ENCODE assay signal across 1 cellular context in genomic region chr1:11099310-11100148, GRCh38.
TF ChIP-seq lines count a peak whose summit lies in the region.

EXOSC10 (minus strand) TSS chr1:11099869; CDS start chr1:11099831, 38 bp downstream.

TF ChIP-seq in HepG2, 621 proteins besides CTCF, POLR2A, EP300 and RAD21 (continued from another document and continues in another):
- TF ChIP-seq HNRNPUL1 (IDR thresholded peaks at IDR 0.05; ENCODE audit: low read depth, low read length) (no peak), PCBP2 (optimal IDR thresholded peaks at IDR 0.05; ENCODE audit: low read depth, low read length, poor library complexity, severe bottlenecking) (no peak), ZNF563 (CRISPR knock-in tag; IDR thresholded peaks at IDR 0.05) (no peak), MATR3 (CRISPR knock-in tag; IDR thresholded peaks at IDR 0.05) (no peak), NFIB (CRISPR knock-in tag; IDR thresholded peaks at IDR 0.05; ENCODE audit: borderline replicate concordance) (no peak), HNF1B (CRISPR knock-in tag; IDR thresholded peaks at IDR 0.05) (no peak; the same call in 1 of the 2 replicates), ZNF546 (CRISPR knock-in tag; conservative IDR thresholded peaks at IDR 0.05) (no peak), RNF219 (CRISPR knock-in tag; IDR thresholded peaks at IDR 0.05) (no peak), KDM1A (CRISPR knock-in tag; IDR thresholded peaks at IDR 0.05) (no peak), NFE2 (CRISPR knock-in tag; IDR thresholded peaks at IDR 0.05) (no peak), ATF2 (CRISPR knock-in tag; IDR thresholded peaks at IDR 0.05) (0 out of 2 replicates have a peak, but pooled peaks have one; percentile 22), CENPT (CRISPR knock-in tag; IDR thresholded peaks at IDR 0.05; ENCODE audit: low read depth) (no peak), TAF15 (IDR thresholded peaks at IDR 0.05; ENCODE audit: low read depth, low read length, poor library complexity, severe bottlenecking) (no peak), ZNF225 (CRISPR knock-in tag; IDR thresholded peaks at IDR 0.05) (no peak; the same call in 1 of the 2 replicates), KLF6 (CRISPR knock-in tag; IDR thresholded peaks at IDR 0.05) (no peak), ZNF609 (CRISPR knock-in tag; IDR thresholded peaks at IDR 0.05; ENCODE audit: borderline replicate concordance) (0 out of 2 replicates have a peak, but pooled peaks have one; percentile 34), PPARG (CRISPR knock-in tag; conservative IDR thresholded peaks at IDR 0.05) (no peak), CHCHD3 (CRISPR knock-in tag; IDR thresholded peaks at IDR 0.05) (no peak), SMAD3 (CRISPR knock-in tag; IDR thresholded peaks at IDR 0.05) (peak; percentile 44; the same call in 1 of the 2 replicates), MYNN (CRISPR knock-in tag; IDR thresholded peaks at IDR 0.05; ENCODE audit: low read depth) (no peak; the same call in 1 of the 2 replicates), ZNF18 (CRISPR knock-in tag; IDR thresholded peaks at IDR 0.05; ENCODE audit: insufficient replicate concordance) (no peak), IKZF5 (CRISPR knock-in tag; IDR thresholded peaks at IDR 0.05) (no peak), SIN3B (IDR thresholded peaks at IDR 0.05; ENCODE audit: low read length) (peak; percentile 90), ZNF3 (CRISPR knock-in tag; IDR thresholded peaks at IDR 0.05) (no peak), ZNF577 (CRISPR knock-in tag; IDR thresholded peaks at IDR 0.05; ENCODE audit: borderline replicate concordance, low read depth) (no peak), KMT2A (CRISPR knock-in tag; IDR thresholded peaks at IDR 0.05) (peak; percentile 96), IRF2 (CRISPR knock-in tag; IDR thresholded peaks at IDR 0.05) (0 out of 2 replicates have a peak, but pooled peaks have one; percentile 12)
- TF ChIP-seq, protein P1, sequence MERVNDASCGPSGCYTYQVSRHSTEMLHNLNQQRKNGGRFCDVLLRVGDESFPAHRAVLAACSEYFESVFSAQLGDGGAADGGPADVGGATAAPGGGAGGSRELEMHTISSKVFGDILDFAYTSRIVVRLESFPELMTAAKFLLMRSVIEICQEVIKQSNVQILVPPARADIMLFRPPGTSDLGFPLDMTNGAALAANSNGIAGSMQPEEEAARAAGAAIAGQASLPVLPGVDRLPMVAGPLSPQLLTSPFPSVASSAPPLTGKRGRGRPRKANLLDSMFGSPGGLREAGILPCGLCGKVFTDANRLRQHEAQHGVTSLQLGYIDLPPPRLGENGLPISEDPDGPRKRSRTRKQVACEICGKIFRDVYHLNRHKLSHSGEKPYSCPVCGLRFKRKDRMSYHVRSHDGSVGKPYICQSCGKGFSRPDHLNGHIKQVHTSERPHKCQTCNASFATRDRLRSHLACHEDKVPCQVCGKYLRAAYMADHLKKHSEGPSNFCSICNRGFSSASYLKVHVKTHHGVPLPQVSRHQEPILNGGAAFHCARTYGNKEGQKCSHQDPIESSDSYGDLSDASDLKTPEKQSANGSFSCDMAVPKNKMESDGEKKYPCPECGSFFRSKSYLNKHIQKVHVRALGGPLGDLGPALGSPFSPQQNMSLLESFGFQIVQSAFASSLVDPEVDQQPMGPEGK (CRISPR knock-in tag; IDR thresholded peaks at IDR 0.05): peak; percentile 92
- TF ChIP-seq, protein P2, sequence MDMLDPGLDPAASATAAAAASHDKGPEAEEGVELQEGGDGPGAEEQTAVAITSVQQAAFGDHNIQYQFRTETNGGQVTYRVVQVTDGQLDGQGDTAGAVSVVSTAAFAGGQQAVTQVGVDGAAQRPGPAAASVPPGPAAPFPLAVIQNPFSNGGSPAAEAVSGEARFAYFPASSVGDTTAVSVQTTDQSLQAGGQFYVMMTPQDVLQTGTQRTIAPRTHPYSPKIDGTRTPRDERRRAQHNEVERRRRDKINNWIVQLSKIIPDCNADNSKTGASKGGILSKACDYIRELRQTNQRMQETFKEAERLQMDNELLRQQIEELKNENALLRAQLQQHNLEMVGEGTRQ (IDR thresholded peaks at IDR 0.05; ENCODE audit: low read depth, low read length): no peak
- TF ChIP-seq, protein P2 (CRISPR knock-in tag; IDR thresholded peaks at IDR 0.05; ENCODE audit: borderline replicate concordance): no peak
- TF ChIP-seq, protein P3, sequence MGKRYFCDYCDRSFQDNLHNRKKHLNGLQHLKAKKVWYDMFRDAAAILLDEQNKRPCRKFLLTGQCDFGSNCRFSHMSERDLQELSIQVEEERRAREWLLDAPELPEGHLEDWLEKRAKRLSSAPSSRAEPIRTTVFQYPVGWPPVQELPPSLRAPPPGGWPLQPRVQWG (CRISPR knock-in tag; IDR thresholded peaks at IDR 0.05; ENCODE audit: borderline replicate concordance, low read depth): no peak
- TF ChIP-seq, protein P4, sequence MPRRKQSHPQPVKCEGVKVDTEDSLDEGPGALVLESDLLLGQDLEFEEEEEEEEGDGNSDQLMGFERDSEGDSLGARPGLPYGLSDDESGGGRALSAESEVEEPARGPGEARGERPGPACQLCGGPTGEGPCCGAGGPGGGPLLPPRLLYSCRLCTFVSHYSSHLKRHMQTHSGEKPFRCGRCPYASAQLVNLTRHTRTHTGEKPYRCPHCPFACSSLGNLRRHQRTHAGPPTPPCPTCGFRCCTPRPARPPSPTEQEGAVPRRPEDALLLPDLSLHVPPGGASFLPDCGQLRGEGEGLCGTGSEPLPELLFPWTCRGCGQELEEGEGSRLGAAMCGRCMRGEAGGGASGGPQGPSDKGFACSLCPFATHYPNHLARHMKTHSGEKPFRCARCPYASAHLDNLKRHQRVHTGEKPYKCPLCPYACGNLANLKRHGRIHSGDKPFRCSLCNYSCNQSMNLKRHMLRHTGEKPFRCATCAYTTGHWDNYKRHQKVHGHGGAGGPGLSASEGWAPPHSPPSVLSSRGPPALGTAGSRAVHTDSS (CRISPR knock-in tag; conservative IDR thresholded peaks at IDR 0.05): no peak; the same call in 1 of the 2 replicates
- TF ChIP-seq, protein P5, sequence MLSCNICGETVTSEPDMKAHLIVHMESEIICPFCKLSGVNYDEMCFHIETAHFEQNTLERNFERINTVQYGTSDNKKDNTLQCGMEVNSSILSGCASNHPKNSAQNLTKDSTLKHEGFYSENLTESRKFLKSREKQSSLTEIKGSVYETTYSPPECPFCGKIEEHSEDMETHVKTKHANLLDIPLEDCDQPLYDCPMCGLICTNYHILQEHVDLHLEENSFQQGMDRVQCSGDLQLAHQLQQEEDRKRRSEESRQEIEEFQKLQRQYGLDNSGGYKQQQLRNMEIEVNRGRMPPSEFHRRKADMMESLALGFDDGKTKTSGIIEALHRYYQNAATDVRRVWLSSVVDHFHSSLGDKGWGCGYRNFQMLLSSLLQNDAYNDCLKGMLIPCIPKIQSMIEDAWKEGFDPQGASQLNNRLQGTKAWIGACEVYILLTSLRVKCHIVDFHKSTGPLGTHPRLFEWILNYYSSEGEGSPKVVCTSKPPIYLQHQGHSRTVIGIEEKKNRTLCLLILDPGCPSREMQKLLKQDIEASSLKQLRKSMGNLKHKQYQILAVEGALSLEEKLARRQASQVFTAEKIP (CRISPR knock-in tag; IDR thresholded peaks at IDR 0.05; ENCODE audit: borderline replicate concordance): no peak
